ENCODE assay signal across 14 cellular contexts in the genomic region with DNA sequence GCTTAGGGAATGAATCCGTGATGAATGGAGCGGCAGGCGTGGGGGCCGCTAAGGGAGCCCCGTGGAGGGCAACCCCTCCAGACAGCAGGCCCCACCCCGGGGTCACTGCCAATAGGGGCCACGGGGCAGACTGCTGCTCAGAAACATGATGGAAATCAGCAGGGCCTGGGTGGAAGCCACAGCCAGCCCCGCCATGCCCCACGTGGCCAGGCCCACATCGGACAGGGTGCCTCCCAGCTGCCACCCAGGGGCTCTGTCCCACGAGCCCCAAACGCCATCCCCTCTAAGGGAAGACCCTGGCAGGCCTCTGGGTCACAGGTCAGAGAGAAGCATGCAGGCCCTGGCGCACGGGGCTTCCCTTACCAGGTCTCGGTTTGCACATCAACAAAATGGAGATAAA. TPM values are rescaled to one million over a fixed set of nuclear protein-coding genes. Genes with fewer than 3 reads are reported as not detected.
DNase-seq lines count a peak whose midpoint lies in the region; ATAC-seq and TF ChIP-seq lines count a peak whose summit lies in the region.
"Had no signal": no experiment of that assay in that cellular context is flagged by ENCODE, and none has a peak within 500 bp of the region (broad histone marks: within the 10 kb centered on the region; RNA-seq: fewer than 3 reads in every experiment).

No MANE protein-coding gene starts in this region.

- no peak for TF ChIP-seq POLR2A in NB4 (IDR thresholded peaks at IDR 0.05; ENCODE audit: extremely low read depth, insufficient read length)

- no peaks in the 10 kb centered on the region for H3K9me3 Mint-ChIP-seq in activated CD4-positive, alpha-beta T cell treated with anti-CD3 and anti-CD28 coated beads, Interleukin-2, amount 10 ng/mL, durations not matched to agents 7 days and 5 days
- H3K9me3 Mint-ChIP-seq in stimulated activated memory B cell treated with anti-CD40 and anti-IgM and Interleukin-4, amounts not matched to agents 10 μg/mL and 1 μg/mL and 100 μg/mL, for 72 hours, result no peaks in the 10 kb centered on the region

- no peak for ATAC-seq in stimulated activated memory B cell treated with anti-CD40 and anti-IgM and Interleukin-4, amounts not matched to agents 10 μg/mL and 1 μg/mL and 100 μg/mL, for 72 hours

- H3K4me1 Mint-ChIP-seq in activated CD4-positive, alpha-beta T cell treated with anti-CD3 and anti-CD28 coated beads, Interleukin-2, amount 10 ng/mL, durations not matched to agents 7 days and 5 days, result peaks cover 34% of the 10 kb centered on the region
- peaks cover 46% of the 10 kb centered on the region for H3K4me1 Mint-ChIP-seq in stimulated activated memory B cell treated with anti-CD40 and anti-IgM and Interleukin-4, amounts not matched to agents 10 μg/mL and 1 μg/mL and 100 μg/mL, for 72 hours

- peak overlapping the region in 1 of 2 donors; percentile 31 for H3K27ac ChIP-seq in coronary artery

- TF ChIP-seq CTCF in NB4 (IDR thresholded peaks at IDR 0.05; ENCODE audit: low read depth, low read length), result no peak
- TF ChIP-seq CTCF in coronary artery (IDR thresholded peaks at IDR 0.05), result no peak

- CTCF ChIA-PET in activated CD4-positive, alpha-beta T cell treated with anti-CD3 and anti-CD28 coated beads, Interleukin-2, amount 10 ng/mL, durations not matched to agents 7 days and 5 days (lab: Charles Lee), result interaction anchor here (1.9 kb wide), 1 partner anchor 10 kb away, joined by 6 read pairs; no protein-coding TSS in a partner anchor
- CTCF ChIA-PET in HEK293T (lab: Yijun Ruan, JAX), result interaction anchor here (0.7 kb wide), 1 partner anchor 158 kb away, joined by 6 read pairs; no protein-coding TSS in a partner anchor

- H3K4me3 Mint-ChIP-seq in activated CD4-positive, alpha-beta T cell treated with anti-CD3 and anti-CD28 coated beads, Interleukin-2, amount 10 ng/mL, durations not matched to agents 7 days and 5 days, result peak overlapping the region; percentile 87
- peak overlapping the region; percentile 84 for H3K4me3 Mint-ChIP-seq in stimulated activated memory B cell treated with anti-CD40 and anti-IgM and Interleukin-4, amounts not matched to agents 10 μg/mL and 1 μg/mL and 100 μg/mL, for 72 hours

- POLR2A ChIA-PET in activated CD4-positive, alpha-beta T cell treated with anti-CD3 and anti-CD28 coated beads, Interleukin-2, amount 10 ng/mL, durations not matched to agents 7 days and 5 days (lab: Charles Lee), result no interaction called here
- POLR2A ChIA-PET in HEK293T (lab: Yijun Ruan, JAX), result no interaction called here

- DNase-seq in activated CD4-positive, alpha-beta T cell treated with anti-CD3 and anti-CD28 coated beads, Interleukin-2, amount 10 ng/mL, durations not matched to agents 7 days and 5 days, result no peak
- DNase-seq in activated CD4-positive, alpha-beta T cell treated with anti-CD3 and anti-CD28 coated beads for 48 hours, result no peak
- DNase-seq in NB4 (ENCODE audit: low read depth) (peak; percentile 56), coronary artery (ENCODE audit: low spot score) (no peak), NCI-H345 (lab: John Stamatoyannopoulos, UW) (no peak), HEK293T (ENCODE audit: extremely low spot score) (no peak), NCI-H1930 (lab: John Stamatoyannopoulos, UW) (no peak)
- DNase-seq: ACHN, EL, foreskin fibroblast, NCI-H1417 treated with DMSO at 0.1 percent for 48 hours, NCI-H69, trophoblast cell had no signal

- H3K27ac Mint-ChIP-seq in activated CD4-positive, alpha-beta T cell treated with anti-CD3 and anti-CD28 coated beads, Interleukin-2, amount 10 ng/mL, durations not matched to agents 7 days and 5 days, result no peak overlapping the region
- H3K27ac Mint-ChIP-seq in stimulated activated memory B cell treated with anti-CD40 and anti-IgM and Interleukin-4, amounts not matched to agents 10 μg/mL and 1 μg/mL and 100 μg/mL, for 72 hours, result peak overlapping the region; percentile 91

- H3K4me3 ChIP-seq in NB4 (ENCODE audit: low read depth, low read length) (peak overlapping the region; percentile 96), coronary artery (peak overlapping the region; percentile 9)

- no peaks in the 10 kb centered on the region for H3K27me3 Mint-ChIP-seq in activated CD4-positive, alpha-beta T cell treated with anti-CD3 and anti-CD28 coated beads, Interleukin-2, amount 10 ng/mL, durations not matched to agents 7 days and 5 days
- no peaks in the 10 kb centered on the region for H3K27me3 Mint-ChIP-seq in stimulated activated memory B cell treated with anti-CD40 and anti-IgM and Interleukin-4, amounts not matched to agents 10 μg/mL and 1 μg/mL and 100 μg/mL, for 72 hours

- H3K36me3 Mint-ChIP-seq in activated CD4-positive, alpha-beta T cell treated with anti-CD3 and anti-CD28 coated beads, Interleukin-2, amount 10 ng/mL, durations not matched to agents 7 days and 5 days (ENCODE audit: low read depth), result peaks cover 12% of the 10 kb centered on the region
- H3K36me3 Mint-ChIP-seq in stimulated activated memory B cell treated with anti-CD40 and anti-IgM and Interleukin-4, amounts not matched to agents 10 μg/mL and 1 μg/mL and 100 μg/mL, for 72 hours, result peaks cover 27% of the 10 kb centered on the region

TF ChIP-seq in HEK293T, 16 proteins besides CTCF, POLR2A, EP300 and RAD21:
- TF ChIP-seq FOXA1 (IDR thresholded peaks at IDR 0.05) (no peak), CTBP1 (IDR thresholded peaks at IDR 0.05; ENCODE audit: borderline replicate concordance) (no peak), PKNOX1 (IDR thresholded peaks at IDR 0.05) (no peak), ZNF384 (IDR thresholded peaks at IDR 0.05) (no peak), SUZ12 (IDR thresholded peaks at IDR 0.05) (no peak), L3MBTL2 (conservative IDR thresholded peaks at IDR 0.05) (no peak), LEF1 (IDR thresholded peaks at IDR 0.05; ENCODE audit: borderline replicate concordance) (no peak), FOXM1 (IDR thresholded peaks at IDR 0.05; ENCODE audit: borderline replicate concordance) (no peak), ELF4 (IDR thresholded peaks at IDR 0.05) (no peak), TARDBP (IDR thresholded peaks at IDR 0.05) (no peak), FOXK2 (IDR thresholded peaks at IDR 0.05) (no peak), ARNT (IDR thresholded peaks at IDR 0.05) (no peak), HDGF (IDR thresholded peaks at IDR 0.05; ENCODE audit: borderline replicate concordance) (no peak), SP1 (IDR thresholded peaks at IDR 0.05) (no peak), BHLHE40 (IDR thresholded peaks at IDR 0.05; ENCODE audit: borderline replicate concordance) (no peak), NFRKB (IDR thresholded peaks at IDR 0.05) (no peak)

RNA-seq across cellular contexts. Expression of gene TNRC18, which starts 28.4 kb away (rescaled TPM):
- total RNA-seq in activated CD4-positive, alpha-beta T cell treated with anti-CD3 and anti-CD28 coated beads, Interleukin-2, amount 10 ng/mL, durations not matched to agents 7 days and 5 days, result 10 to 100 TPM; 45.8 to 53.9 TPM
